1 cellular context compared by ENCODE assay signal in genomic region chr18:4276983-4277585, GRCh38.
TF ChIP-seq lines count a peak whose summit lies in the region.

No MANE protein-coding gene starts in this region.

TF ChIP-seq in SK-N-SH, 30 proteins besides CTCF, POLR2A, EP300 and RAD21 (continued from another document):
- TF ChIP-seq ZBTB33 (IDR thresholded peaks at IDR 0.05; ENCODE audit: borderline replicate concordance, low read depth) = no peak
- no peak for TF ChIP-seq SMC3 (IDR thresholded peaks at IDR 0.05; ENCODE audit: low read depth, low read length)
- TF ChIP-seq USF1 (IDR thresholded peaks at IDR 0.05; ENCODE audit: borderline replicate concordance, low read depth) = no peak
- no peak for TF ChIP-seq USF2 (IDR thresholded peaks at IDR 0.05; ENCODE audit: borderline replicate concordance, low read depth, low read length)
- TF ChIP-seq FOXM1 (IDR thresholded peaks at IDR 0.05; ENCODE audit: low read depth) = no peak
- no peak for TF ChIP-seq MEF2A (IDR thresholded peaks at IDR 0.05; ENCODE audit: borderline replicate concordance, low read depth)
- TF ChIP-seq YY1 (IDR thresholded peaks at IDR 0.05; ENCODE audit: low read depth) = no peak
- no peak for TF ChIP-seq EZH2phosphoT487 (IDR thresholded peaks at IDR 0.05; ENCODE audit: borderline replicate concordance, low read depth)
